9 cellular contexts compared by ENCODE assay signal in the genomic region with DNA sequence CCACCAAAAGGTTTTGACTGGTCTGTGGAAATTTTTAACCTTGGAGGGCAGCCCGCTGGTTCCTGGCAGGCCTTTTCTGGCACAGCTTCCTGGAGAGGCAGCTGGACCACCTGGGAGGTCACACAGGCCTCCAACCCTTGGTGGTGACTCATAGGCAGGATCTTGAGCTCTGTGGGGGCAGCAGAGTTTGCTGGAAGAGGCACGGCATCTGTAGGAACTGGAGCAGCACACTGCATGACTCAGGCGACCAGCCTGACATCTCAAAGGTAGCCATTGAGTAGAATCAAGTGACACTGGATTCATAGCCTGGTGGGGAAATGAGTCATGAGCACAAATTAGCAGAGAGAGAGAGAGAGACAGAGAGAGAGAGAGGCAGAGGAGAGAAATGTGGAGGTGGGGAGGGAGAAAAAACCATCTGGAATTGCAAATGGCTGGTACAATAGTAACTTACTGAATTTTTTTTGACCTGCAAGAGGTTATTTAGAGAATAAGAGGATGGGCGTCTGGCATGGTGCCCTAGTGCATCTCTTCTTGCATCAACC. TPM values are rescaled to one million over a fixed set of nuclear protein-coding genes. Genes with fewer than 3 reads are reported as not detected.
DNase-seq lines count a peak whose midpoint lies in the region; ATAC-seq, FAIRE-seq and TF ChIP-seq lines count a peak whose summit lies in the region.
"Had no signal": no experiment of that assay in that cellular context is flagged by ENCODE, and none has a peak within 500 bp of the region (broad histone marks: within the 10 kb centered on the region; RNA-seq: fewer than 3 reads in every experiment).

No MANE protein-coding gene starts in this region.

- TF ChIP-seq RAD21 in Ishikawa (IDR thresholded peaks at IDR 0.05; ENCODE audit: low read depth) (peak; percentile 31), liver (IDR thresholded peaks at IDR 0.05) (peak in 1 of 2 donors; percentile 22)

- no peaks in the 10 kb centered on the region for H3K36me3 ChIP-seq in BLaER1 treated with 17β-estradiol and CSF1 and Interleukin-3, amounts not matched to agents 10 nM and 100 nM
- H3K36me3 ChIP-seq in astrocyte (ENCODE audit: insufficient read depth, low read length): no peaks in the 10 kb centered on the region
- H3K36me3 ChIP-seq in liver (ENCODE audit: control insufficient read depth in 4 of 4, insufficient read depth in 3 of 4, low read depth in 1 of 4, low read length in 3 of 4): no peaks in the 10 kb centered on the region

- peaks cover 26 to 63% (median 58%) of the 10 kb centered on the region in 10 experiments for H3K4me1 ChIP-seq in BLaER1 treated with 17β-estradiol and CSF1 and Interleukin-3, amounts not matched to agents 10 nM and 100 nM
- H3K4me1 ChIP-seq in astrocyte (ENCODE audit: insufficient read depth, low read length) (peaks cover 29% of the 10 kb centered on the region), liver (ENCODE audit: control insufficient read depth in 4 of 4, insufficient read depth in 4 of 4, low read length in 3 of 4) (peaks cover 5 to 54% (median 32%) of the 10 kb centered on the region in 4 donors)

- no peaks in the 10 kb centered on the region; a peak in 1 of 22 replicates for H4K20me1 ChIP-seq in BLaER1 treated with 17β-estradiol and CSF1 and Interleukin-3, amounts not matched to agents 10 nM and 100 nM
- no peaks in the 10 kb centered on the region for H4K20me1 ChIP-seq in astrocyte (ENCODE audit: insufficient read depth, low read length)

- H3K79me2 ChIP-seq in astrocyte (ENCODE audit: insufficient read depth, low read length): no peaks in the 10 kb centered on the region

- no peak overlapping the region for H2AFZ ChIP-seq in astrocyte (ENCODE audit: low read depth, low read length)

- TF ChIP-seq CTCF in astrocyte (IDR thresholded peaks at IDR 0.05; ENCODE audit: insufficient read depth, low read depth, low read length) (no peak), liver (IDR thresholded peaks at IDR 0.05; ENCODE audit: low read depth, low read length, missing input control) (no peak)

- peak overlapping the region; percentile 45 to 81 (median 67) for H3K4me2 ChIP-seq in BLaER1 treated with 17β-estradiol and CSF1 and Interleukin-3, amounts not matched to agents 10 nM and 100 nM
- peak overlapping the region; percentile 61 for H3K4me2 ChIP-seq in astrocyte (ENCODE audit: low read length)

- peak; percentile 95 for TF ChIP-seq EP300 in Ishikawa (IDR thresholded peaks at IDR 0.05; ENCODE audit: borderline replicate concordance)

- no peaks in the 10 kb centered on the region for H3K27me3 Mint-ChIP-seq in astrocyte (ENCODE audit: low read depth, unreplicated experiment)

- peak overlapping the region; percentile 50 for H3K4me3 Mint-ChIP-seq in astrocyte (ENCODE audit: unreplicated experiment)

- ATAC-seq in activated CD4-positive, CD25-positive, alpha-beta regulatory T cell treated with anti-CD3 and anti-CD28 coated beads, Interleukin-2, amount 50 U/mL, for 24 hours: no peak

- peak overlapping the region in 1 of 11 experiments; percentile 1; a peak in 1 of 22 replicates for H3K9ac ChIP-seq in BLaER1 treated with 17β-estradiol and CSF1 and Interleukin-3, amounts not matched to agents 10 nM and 100 nM
- H3K9ac ChIP-seq in astrocyte (ENCODE audit: low read length): peak overlapping the region; percentile 5
- no peak overlapping the region for H3K9ac ChIP-seq in liver (ENCODE audit: low read depth in 1 of 2, low read length in 2 of 2)

- peak; percentile 99 for FAIRE-seq in astrocyte (lab: Jason Lieb, UNC)
- FAIRE-seq: frontal cortex had no signal

- H3K36me3 Mint-ChIP-seq in astrocyte (ENCODE audit: low read depth, unreplicated experiment): peaks cover 4% of the 10 kb centered on the region

- H3K9me3 ChIP-seq in BLaER1 treated with 17β-estradiol and CSF1 and Interleukin-3, amounts not matched to agents 10 nM and 100 nM (replicated peaks in 1 of 11): peaks cover 0 to 21% (median 7%) of the 10 kb centered on the region in 11 experiments; a peak in 12 of 22 replicates
- H3K9me3 ChIP-seq in astrocyte (ENCODE audit: insufficient read depth, low read depth, low read length) (no peaks in the 10 kb centered on the region), liver (ENCODE audit: control insufficient read depth in 4 of 4, low read length in 3 of 4) (no peaks in the 10 kb centered on the region)

- H3K27me3 ChIP-seq in BLaER1 treated with 17β-estradiol and CSF1 and Interleukin-3, amounts not matched to agents 10 nM and 100 nM: no peaks in the 10 kb centered on the region
- H3K27me3 ChIP-seq in astrocyte (ENCODE audit: insufficient read depth, low read length): no peaks in the 10 kb centered on the region
- no peaks in the 10 kb centered on the region for H3K27me3 ChIP-seq in liver (ENCODE audit: control insufficient read depth in 4 of 4, insufficient read depth in 4 of 4, low read length in 3 of 4)

- H3K27ac Mint-ChIP-seq in astrocyte (ENCODE audit: unreplicated experiment): peak overlapping the region; percentile 29

- WGBS in liver: 45% methylated on average over 4 of the region's 4 CpGs

- DNase-seq in astrocyte (ENCODE audit: low read depth): peak; percentile 99
- DNase-seq in NCI-H2029 (lab: John Stamatoyannopoulos, UW): no peak
- DNase-seq in activated CD4-positive, alpha-beta T cell treated with anti-CD3 and anti-CD28 coated beads for 1 hour: no peak
- no peak for DNase-seq in DMS79 (lab: John Stamatoyannopoulos, UW)

- peak overlapping the region in 8 of 11 experiments; percentile 5 to 61 (median 31); a peak in 10 of 22 replicates for H3K27ac ChIP-seq in BLaER1 treated with 17β-estradiol and CSF1 and Interleukin-3, amounts not matched to agents 10 nM and 100 nM
- H3K27ac ChIP-seq in astrocyte (ENCODE audit: low read depth, low read length): peak overlapping the region; percentile 58
- peak overlapping the region; percentile 80 to 95 for H3K27ac ChIP-seq in liver (ENCODE audit: low read depth in 1 of 2, low read length in 2 of 2)

- no peak overlapping the region for H3K4me3 ChIP-seq in BLaER1 treated with 17β-estradiol and CSF1 and Interleukin-3, amounts not matched to agents 10 nM and 100 nM
- H3K4me3 ChIP-seq in astrocyte (ENCODE audit: insufficient read depth, low read depth, low read length): no peak overlapping the region
- no peak overlapping the region for H3K4me3 ChIP-seq in liver (ENCODE audit: low read depth in 1 of 3, low read length in 3 of 3)

- peaks cover 5% of the 10 kb centered on the region for H3K9me3 Mint-ChIP-seq in astrocyte (ENCODE audit: unreplicated experiment)

- peaks cover 45% of the 10 kb centered on the region for H3K4me1 Mint-ChIP-seq in astrocyte (ENCODE audit: low read depth, unreplicated experiment)

TF ChIP-seq in Ishikawa, 13 proteins besides CTCF, POLR2A, EP300 and RAD21 (continues in another document):
- no peak for TF ChIP-seq TAF1 (IDR thresholded peaks at IDR 0.05; ENCODE audit: low read depth)
- TF ChIP-seq CREB1 (IDR thresholded peaks at IDR 0.05; ENCODE audit: low read depth): no peak
- 0 out of 2 replicates have a peak, but pooled peaks have one; percentile 48 for TF ChIP-seq EGR1 (IDR thresholded peaks at IDR 0.05)
- TF ChIP-seq FOXM1 (IDR thresholded peaks at IDR 0.05; ENCODE audit: borderline replicate concordance, low read depth): peak; percentile 92
- TF ChIP-seq YY1 (IDR thresholded peaks at IDR 0.05; ENCODE audit: low read depth): peak; percentile 64
- TF ChIP-seq NFIC (IDR thresholded peaks at IDR 0.05): peak; percentile 96
- TF ChIP-seq, protein P1, sequence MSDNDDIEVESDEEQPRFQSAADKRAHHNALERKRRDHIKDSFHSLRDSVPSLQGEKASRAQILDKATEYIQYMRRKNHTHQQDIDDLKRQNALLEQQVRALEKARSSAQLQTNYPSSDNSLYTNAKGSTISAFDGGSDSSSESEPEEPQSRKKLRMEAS (IDR thresholded peaks at IDR 0.05): peak; percentile 65

TF ChIP-seq in liver, 16 proteins besides CTCF, POLR2A, EP300 and RAD21 (continues in another document):
- TF ChIP-seq SP1 (IDR thresholded peaks at IDR 0.05) (peak; percentile 33), YY1 (IDR thresholded peaks at IDR 0.05) (peak; percentile 58), FOXA1 (IDR thresholded peaks at IDR 0.05) (no peak), GABPA (IDR thresholded peaks at IDR 0.05 in 1 of 2, conservative IDR thresholded peaks at IDR 0.05 in 1 of 2) (no peak), TAF1 (conservative IDR thresholded peaks at IDR 0.05) (no peak), REST (IDR thresholded peaks at IDR 0.05) (peak; percentile 37), FOXA2 (IDR thresholded peaks at IDR 0.05) (no peak), RXRA (IDR thresholded peaks at IDR 0.05) (peak; percentile 71 to 84), JUND (IDR thresholded peaks at IDR 0.05) (peak; percentile 94 to 95)
- TF ChIP-seq, protein P2, sequence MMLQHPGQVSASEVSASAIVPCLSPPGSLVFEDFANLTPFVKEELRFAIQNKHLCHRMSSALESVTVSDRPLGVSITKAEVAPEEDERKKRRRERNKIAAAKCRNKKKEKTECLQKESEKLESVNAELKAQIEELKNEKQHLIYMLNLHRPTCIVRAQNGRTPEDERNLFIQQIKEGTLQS (IDR thresholded peaks at IDR 0.05): peak; percentile 74

RNA-seq across cellular contexts. Expression of gene TRPM8, which starts 57.4 kb away (rescaled TPM):
- total RNA-seq in astrocyte (0.31 and 0.95 TPM in 2 replicates), liver (10 to 100 TPM in 1 of 2 donors, 1 to 10 TPM in 1; 1.1 to 79.2 TPM)
- 10 to 100 TPM; 19.8 to 46.5 TPM for polyA plus RNA-seq in liver

Comparison
In these comparisons a context has a peak if more than half of its experiments do, and no peak if none do; other contexts are left out.
1. H3K27ac ChIP-seq: peak in every context shown above with its lines; median percentile 88 in liver; 58 in astrocyte; 31 in BLaER1 treated with 17β-estradiol and CSF1 and Interleukin-3, amounts not matched to agents 10 nM and 100 nM.